In the genomic region with DNA sequence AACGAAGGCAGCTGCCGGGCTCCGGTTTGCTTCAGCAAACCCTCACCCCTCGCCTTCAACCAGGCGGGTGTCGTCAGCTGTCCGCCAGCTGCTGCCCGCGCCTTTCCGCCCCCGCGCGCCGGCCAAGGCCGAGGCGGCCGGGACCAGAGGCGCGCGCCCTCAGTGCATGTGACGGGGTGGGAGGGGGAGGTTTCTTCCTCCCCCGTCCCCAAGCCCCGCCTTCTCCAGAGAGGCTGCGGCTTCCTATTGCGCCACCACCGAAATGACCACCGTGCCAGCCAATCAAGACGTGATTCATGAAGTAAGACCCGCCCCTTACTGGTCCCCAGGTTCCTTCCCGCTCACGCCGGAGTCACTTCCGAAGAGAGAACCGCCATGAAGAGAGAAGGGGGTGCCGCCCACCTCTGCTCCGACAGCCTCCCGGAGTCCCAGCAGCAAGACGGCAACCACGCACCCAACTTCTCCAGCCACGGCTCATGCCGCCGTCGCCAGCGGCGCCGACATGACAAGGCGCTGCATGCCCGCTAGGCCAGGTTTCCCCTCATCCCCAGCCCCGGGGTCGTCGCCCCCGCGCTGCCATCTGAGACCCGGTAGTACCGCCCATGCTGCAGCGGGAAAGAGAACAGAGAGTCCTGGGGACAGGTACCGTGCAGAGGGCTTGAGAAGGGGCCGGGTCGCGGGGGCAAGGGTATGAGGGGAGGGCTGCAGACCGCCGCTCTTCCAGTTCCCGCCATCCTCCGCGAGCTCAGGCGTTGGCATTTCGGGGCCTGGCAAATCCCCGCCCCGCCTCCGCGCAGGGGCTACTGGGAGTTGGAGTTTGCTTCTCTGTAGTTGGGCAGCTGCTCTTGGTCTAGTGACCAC, we compare ENCODE assay signal across 1 cellular context.
TF ChIP-seq lines count a peak whose summit lies in the region.

A gene with protein sequence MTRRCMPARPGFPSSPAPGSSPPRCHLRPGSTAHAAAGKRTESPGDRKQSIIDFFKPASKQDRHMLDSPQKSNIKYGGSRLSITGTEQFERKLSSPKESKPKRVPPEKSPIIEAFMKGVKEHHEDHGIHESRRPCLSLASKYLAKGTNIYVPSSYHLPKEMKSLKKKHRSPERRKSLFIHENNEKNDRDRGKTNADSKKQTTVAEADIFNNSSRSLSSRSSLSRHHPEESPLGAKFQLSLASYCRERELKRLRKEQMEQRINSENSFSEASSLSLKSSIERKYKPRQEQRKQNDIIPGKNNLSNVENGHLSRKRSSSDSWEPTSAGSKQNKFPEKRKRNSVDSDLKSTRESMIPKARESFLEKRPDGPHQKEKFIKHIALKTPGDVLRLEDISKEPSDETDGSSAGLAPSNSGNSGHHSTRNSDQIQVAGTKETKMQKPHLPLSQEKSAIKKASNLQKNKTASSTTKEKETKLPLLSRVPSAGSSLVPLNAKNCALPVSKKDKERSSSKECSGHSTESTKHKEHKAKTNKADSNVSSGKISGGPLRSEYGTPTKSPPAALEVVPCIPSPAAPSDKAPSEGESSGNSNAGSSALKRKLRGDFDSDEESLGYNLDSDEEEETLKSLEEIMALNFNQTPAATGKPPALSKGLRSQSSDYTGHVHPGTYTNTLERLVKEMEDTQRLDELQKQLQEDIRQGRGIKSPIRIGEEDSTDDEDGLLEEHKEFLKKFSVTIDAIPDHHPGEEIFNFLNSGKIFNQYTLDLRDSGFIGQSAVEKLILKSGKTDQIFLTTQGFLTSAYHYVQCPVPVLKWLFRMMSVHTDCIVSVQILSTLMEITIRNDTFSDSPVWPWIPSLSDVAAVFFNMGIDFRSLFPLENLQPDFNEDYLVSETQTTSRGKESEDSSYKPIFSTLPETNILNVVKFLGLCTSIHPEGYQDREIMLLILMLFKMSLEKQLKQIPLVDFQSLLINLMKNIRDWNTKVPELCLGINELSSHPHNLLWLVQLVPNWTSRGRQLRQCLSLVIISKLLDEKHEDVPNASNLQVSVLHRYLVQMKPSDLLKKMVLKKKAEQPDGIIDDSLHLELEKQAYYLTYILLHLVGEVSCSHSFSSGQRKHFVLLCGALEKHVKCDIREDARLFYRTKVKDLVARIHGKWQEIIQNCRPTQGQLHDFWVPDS (plus strand): TSS at position 355 of the 861 bp plus-strand sequence. CDS start 148 bp downstream, at position 503.

TF ChIP-seq in HepG2, 621 proteins besides CTCF, POLR2A, EP300 and RAD21 (continued from another document and continues in another):
- TF ChIP-seq, protein P1, sequence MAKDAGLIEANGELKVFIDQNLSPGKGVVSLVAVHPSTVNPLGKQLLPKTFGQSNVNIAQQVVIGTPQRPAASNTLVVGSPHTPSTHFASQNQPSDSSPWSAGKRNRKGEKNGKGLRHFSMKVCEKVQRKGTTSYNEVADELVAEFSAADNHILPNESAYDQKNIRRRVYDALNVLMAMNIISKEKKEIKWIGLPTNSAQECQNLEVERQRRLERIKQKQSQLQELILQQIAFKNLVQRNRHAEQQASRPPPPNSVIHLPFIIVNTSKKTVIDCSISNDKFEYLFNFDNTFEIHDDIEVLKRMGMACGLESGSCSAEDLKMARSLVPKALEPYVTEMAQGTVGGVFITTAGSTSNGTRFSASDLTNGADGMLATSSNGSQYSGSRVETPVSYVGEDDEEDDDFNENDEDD (CRISPR knock-in tag; IDR thresholded peaks at IDR 0.05; ENCODE audit: borderline replicate concordance), result peak; percentile 93; the same call in 1 of the 2 replicates
- TF ChIP-seq SP4 (CRISPR knock-in tag; IDR thresholded peaks at IDR 0.05), result peak; percentile 92
- TF ChIP-seq, protein P2, sequence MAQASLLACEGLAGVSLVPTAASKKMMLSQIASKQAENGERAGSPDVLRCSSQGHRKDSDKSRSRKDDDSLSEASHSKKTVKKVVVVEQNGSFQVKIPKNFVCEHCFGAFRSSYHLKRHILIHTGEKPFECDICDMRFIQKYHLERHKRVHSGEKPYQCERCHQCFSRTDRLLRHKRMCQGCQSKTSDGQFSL (CRISPR knock-in tag; IDR thresholded peaks at IDR 0.05), result no peak; the same call in none of the 2 replicates
- TF ChIP-seq ZNF382 (CRISPR knock-in tag; IDR thresholded peaks at IDR 0.05; ENCODE audit: borderline replicate concordance), result no peak
- TF ChIP-seq, protein P3, sequence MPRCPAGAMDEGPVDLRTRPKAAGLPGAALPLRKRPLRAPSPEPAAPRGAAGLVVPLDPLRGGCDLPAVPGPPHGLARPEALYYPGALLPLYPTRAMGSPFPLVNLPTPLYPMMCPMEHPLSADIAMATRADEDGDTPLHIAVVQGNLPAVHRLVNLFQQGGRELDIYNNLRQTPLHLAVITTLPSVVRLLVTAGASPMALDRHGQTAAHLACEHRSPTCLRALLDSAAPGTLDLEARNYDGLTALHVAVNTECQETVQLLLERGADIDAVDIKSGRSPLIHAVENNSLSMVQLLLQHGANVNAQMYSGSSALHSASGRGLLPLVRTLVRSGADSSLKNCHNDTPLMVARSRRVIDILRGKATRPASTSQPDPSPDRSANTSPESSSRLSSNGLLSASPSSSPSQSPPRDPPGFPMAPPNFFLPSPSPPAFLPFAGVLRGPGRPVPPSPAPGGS (CRISPR knock-in tag; IDR thresholded peaks at IDR 0.05), result peak; percentile 48; the same call in 1 of the 2 replicates
- peak; percentile 55; the same call in 1 of the 2 replicates for TF ChIP-seq SMAD1 (CRISPR knock-in tag; IDR thresholded peaks at IDR 0.05; ENCODE audit: borderline replicate concordance, low read depth)
- TF ChIP-seq ZNF317 (CRISPR knock-in tag; IDR thresholded peaks at IDR 0.05), result peak; percentile 60; the same call in 1 of the 2 replicates
- TF ChIP-seq ZNF17 (CRISPR knock-in tag; IDR thresholded peaks at IDR 0.05), result no peak
- TF ChIP-seq MIXL1 (CRISPR knock-in tag; IDR thresholded peaks at IDR 0.05), result no peak
- TF ChIP-seq, protein P4, sequence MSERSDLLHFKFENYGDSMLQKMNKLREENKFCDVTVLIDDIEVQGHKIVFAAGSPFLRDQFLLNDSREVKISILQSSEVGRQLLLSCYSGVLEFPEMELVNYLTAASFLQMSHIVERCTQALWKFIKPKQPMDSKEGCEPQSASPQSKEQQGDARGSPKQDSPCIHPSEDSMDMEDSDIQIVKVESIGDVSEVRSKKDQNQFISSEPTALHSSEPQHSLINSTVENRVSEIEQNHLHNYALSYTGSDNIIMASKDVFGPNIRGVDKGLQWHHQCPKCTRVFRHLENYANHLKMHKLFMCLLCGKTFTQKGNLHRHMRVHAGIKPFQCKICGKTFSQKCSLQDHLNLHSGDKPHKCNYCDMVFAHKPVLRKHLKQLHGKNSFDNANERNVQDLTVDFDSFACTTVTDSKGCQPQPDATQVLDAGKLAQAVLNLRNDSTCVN (CRISPR knock-in tag; IDR thresholded peaks at IDR 0.05; ENCODE audit: borderline replicate concordance), result no peak
- TF ChIP-seq CBX2 (IDR thresholded peaks at IDR 0.05; ENCODE audit: low read depth, low read length), result no peak
- TF ChIP-seq CBX2 (CRISPR knock-in tag; IDR thresholded peaks at IDR 0.05; ENCODE audit: low read depth), result no peak
- TF ChIP-seq NKX3-1 (CRISPR knock-in tag; IDR thresholded peaks at IDR 0.05), result peak; percentile 71; the same call in 1 of the 2 replicates
- TF ChIP-seq ZNF841 (CRISPR knock-in tag; IDR thresholded peaks at IDR 0.05; ENCODE audit: borderline replicate concordance), result 0 out of 2 replicates have a peak, but pooled peaks have one; percentile 3
- no peak for TF ChIP-seq GTF2F1 (IDR thresholded peaks at IDR 0.05; ENCODE audit: low read length)
- TF ChIP-seq PRPF4 (IDR thresholded peaks at IDR 0.05; ENCODE audit: low read depth, low read length, poor library complexity, severe bottlenecking), result no peak
- peak; percentile 47; the same call in 1 of the 2 replicates for TF ChIP-seq ZNF777 (CRISPR knock-in tag; IDR thresholded peaks at IDR 0.05)
- TF ChIP-seq, protein P5, sequence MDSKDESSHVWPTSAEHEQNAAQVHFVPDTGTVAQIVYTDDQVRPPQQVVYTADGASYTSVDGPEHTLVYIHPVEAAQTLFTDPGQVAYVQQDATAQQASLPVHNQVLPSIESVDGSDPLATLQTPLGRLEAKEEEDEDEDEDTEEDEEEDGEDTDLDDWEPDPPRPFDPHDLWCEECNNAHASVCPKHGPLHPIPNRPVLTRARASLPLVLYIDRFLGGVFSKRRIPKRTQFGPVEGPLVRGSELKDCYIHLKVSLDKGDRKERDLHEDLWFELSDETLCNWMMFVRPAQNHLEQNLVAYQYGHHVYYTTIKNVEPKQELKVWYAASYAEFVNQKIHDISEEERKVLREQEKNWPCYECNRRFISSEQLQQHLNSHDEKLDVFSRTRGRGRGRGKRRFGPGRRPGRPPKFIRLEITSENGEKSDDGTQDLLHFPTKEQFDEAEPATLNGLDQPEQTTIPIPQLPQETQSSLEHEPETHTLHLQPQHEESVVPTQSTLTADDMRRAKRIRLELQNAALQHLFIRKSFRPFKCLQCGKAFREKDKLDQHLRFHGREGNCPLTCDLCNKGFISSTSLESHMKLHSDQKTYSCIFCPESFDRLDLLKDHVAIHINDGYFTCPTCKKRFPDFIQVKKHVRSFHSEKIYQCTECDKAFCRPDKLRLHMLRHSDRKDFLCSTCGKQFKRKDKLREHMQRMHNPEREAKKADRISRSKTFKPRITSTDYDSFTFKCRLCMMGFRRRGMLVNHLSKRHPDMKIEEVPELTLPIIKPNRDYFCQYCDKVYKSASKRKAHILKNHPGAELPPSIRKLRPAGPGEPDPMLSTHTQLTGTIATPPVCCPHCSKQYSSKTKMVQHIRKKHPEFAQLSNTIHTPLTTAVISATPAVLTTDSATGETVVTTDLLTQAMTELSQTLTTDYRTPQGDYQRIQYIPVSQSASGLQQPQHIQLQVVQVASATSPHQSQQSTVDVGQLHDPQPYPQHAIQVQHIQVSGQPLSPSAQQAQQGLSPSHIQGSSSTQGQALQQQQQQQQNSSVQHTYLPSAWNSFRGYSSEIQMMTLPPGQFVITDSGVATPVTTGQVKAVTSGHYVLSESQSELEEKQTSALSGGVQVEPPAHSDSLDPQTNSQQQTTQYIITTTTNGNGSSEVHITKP (CRISPR knock-in tag; IDR thresholded peaks at IDR 0.05; ENCODE audit: low read depth), result no peak
- no peak; the same call in 1 of the 2 replicates for TF ChIP-seq ZKSCAN5 (CRISPR knock-in tag; IDR thresholded peaks at IDR 0.05)
- TF ChIP-seq, protein P6, sequence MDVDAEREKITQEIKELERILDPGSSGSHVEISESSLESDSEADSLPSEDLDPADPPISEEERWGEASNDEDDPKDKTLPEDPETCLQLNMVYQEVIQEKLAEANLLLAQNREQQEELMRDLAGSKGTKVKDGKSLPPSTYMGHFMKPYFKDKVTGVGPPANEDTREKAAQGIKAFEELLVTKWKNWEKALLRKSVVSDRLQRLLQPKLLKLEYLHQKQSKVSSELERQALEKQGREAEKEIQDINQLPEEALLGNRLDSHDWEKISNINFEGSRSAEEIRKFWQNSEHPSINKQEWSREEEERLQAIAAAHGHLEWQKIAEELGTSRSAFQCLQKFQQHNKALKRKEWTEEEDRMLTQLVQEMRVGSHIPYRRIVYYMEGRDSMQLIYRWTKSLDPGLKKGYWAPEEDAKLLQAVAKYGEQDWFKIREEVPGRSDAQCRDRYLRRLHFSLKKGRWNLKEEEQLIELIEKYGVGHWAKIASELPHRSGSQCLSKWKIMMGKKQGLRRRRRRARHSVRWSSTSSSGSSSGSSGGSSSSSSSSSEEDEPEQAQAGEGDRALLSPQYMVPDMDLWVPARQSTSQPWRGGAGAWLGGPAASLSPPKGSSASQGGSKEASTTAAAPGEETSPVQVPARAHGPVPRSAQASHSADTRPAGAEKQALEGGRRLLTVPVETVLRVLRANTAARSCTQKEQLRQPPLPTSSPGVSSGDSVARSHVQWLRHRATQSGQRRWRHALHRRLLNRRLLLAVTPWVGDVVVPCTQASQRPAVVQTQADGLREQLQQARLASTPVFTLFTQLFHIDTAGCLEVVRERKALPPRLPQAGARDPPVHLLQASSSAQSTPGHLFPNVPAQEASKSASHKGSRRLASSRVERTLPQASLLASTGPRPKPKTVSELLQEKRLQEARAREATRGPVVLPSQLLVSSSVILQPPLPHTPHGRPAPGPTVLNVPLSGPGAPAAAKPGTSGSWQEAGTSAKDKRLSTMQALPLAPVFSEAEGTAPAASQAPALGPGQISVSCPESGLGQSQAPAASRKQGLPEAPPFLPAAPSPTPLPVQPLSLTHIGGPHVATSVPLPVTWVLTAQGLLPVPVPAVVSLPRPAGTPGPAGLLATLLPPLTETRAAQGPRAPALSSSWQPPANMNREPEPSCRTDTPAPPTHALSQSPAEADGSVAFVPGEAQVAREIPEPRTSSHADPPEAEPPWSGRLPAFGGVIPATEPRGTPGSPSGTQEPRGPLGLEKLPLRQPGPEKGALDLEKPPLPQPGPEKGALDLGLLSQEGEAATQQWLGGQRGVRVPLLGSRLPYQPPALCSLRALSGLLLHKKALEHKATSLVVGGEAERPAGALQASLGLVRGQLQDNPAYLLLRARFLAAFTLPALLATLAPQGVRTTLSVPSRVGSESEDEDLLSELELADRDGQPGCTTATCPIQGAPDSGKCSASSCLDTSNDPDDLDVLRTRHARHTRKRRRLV (CRISPR knock-in tag; IDR thresholded peaks at IDR 0.05), result no peak
- TF ChIP-seq ISL2 (CRISPR knock-in tag; IDR thresholded peaks at IDR 0.05), result no peak
- TF ChIP-seq CHCHD3 (CRISPR knock-in tag; IDR thresholded peaks at IDR 0.05), result no peak
- TF ChIP-seq ZNF292 (CRISPR knock-in tag; IDR thresholded peaks at IDR 0.05; ENCODE audit: borderline replicate concordance, low read depth), result no peak; the same call in 1 of the 2 replicates
- TF ChIP-seq, protein P7, sequence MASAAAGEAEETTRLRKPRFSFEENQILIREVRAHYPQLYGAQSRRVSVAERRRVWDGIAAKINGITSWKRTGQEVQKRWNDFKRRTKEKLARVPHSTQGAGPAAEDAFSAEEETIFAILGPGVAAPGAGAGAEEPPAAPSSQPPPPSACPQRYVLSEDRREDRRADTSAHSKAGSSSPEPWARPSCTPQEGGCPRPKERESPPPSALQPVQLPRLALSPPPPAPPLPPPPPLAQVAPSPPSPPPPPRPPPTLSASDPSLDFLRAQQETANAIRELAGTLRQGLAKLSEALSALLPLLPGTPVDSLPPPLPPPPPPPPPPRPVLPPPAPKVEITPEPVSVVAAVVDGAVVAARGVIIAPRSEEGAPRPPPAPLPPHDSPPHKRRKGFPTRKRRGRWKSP (CRISPR knock-in tag; IDR thresholded peaks at IDR 0.05), result no peak; the same call in 1 of the 2 replicates
- TF ChIP-seq, protein P8, sequence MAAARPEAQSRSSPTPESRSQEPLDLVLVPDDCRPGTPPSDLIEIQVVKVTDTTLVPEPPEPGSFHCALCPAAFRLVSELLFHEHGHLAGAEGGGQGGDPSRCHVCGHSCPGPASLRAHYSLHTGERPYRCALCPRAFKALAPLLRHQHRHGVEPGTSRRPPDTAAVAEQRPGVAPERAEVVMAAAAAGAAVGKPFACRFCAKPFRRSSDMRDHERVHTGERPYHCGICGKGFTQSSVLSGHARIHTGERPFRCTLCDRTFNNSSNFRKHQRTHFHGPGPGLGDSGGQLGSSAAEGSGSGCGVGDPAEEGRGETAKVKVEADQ (CRISPR knock-in tag; IDR thresholded peaks at IDR 0.05; ENCODE audit: borderline replicate concordance), result peak; percentile 69; the same call in 1 of the 2 replicates
- peak; percentile 71; the same call in 1 of the 2 replicates for TF ChIP-seq KDM5A (IDR thresholded peaks at IDR 0.05; ENCODE audit: borderline replicate concordance, low read length)
